Comparison of ENCODE assay signal across 8 cellular contexts in genomic region chr10:4013651-4014085, GRCh38.
DNase-seq lines count a peak whose midpoint lies in the region; ATAC-seq and FAIRE-seq lines count a peak whose summit lies in the region.

No MANE protein-coding gene starts in this region.

- no peaks in the 10 kb centered on the region for H3K27me3 Mint-ChIP-seq in activated naive CD8-positive, alpha-beta T cell

- no peak overlapping the region for H3K4me3 Mint-ChIP-seq in activated naive CD8-positive, alpha-beta T cell

- ATAC-seq in HG03139 (IDR thresholded peaks at IDR 0.05; ENCODE audit: unreplicated experiment): peak; percentile 62

- H3K4me1 Mint-ChIP-seq in activated naive CD8-positive, alpha-beta T cell (ENCODE audit: low read depth): peaks cover 11% of the 10 kb centered on the region

- peak overlapping the region; percentile 34 for H3K27ac Mint-ChIP-seq in activated naive CD8-positive, alpha-beta T cell

- no peaks in the 10 kb centered on the region for H3K9me3 Mint-ChIP-seq in activated naive CD8-positive, alpha-beta T cell (ENCODE audit: low read depth)

- DNase-seq in NCI-H345 (lab: John Stamatoyannopoulos, UW) (peak; percentile 2), NCI-H345 treated with DMSO at 0.1 percent for 48 hours (lab: John Stamatoyannopoulos, UW; ENCODE audit: unreplicated experiment) (no peak), DMS 273 (lab: John Stamatoyannopoulos, UW; ENCODE audit: unreplicated experiment) (no peak), RCC 7860 (ENCODE audit: low spot score) (no peak), SW 1271 (lab: John Stamatoyannopoulos, UW) (no peak)
- DNase-seq in stimulated activated CD8-positive, alpha-beta memory T cell treated with anti-CD3 and anti-CD28 coated beads, Interleukin-2, amount 100 ng/mL, for 48 hours (ENCODE audit: low read depth in 2 of 2): peak; percentile 49 to 62

- no peak for FAIRE-seq in RCC 7860 (lab: Jason Lieb, UNC)

- H3K36me3 Mint-ChIP-seq in activated naive CD8-positive, alpha-beta T cell: no peaks in the 10 kb centered on the region

Comparison
In these comparisons a context has a peak if more than half of its experiments do, and no peak if none do; other contexts are left out.
1. DNase-seq: peak in NCI-H345 (single experiment) and stimulated activated CD8-positive, alpha-beta memory T cell treated with anti-CD3 and anti-CD28 coated beads, Interleukin-2, amount 100 ng/mL, for 48 hours (2 of 2); none in NCI-H345 treated with DMSO at 0.1 percent for 48 hours (single experiment), DMS 273 (single experiment), RCC 7860 (single experiment) and SW 1271 (0 of 2).